7 cellular contexts compared by ENCODE assay signal in genomic region chr1:245377854-245378253, GRCh38.
"Had no signal": no experiment of that assay in that cellular context is flagged by ENCODE, and none has a peak within 500 bp of the region (broad histone marks: within the 10 kb centered on the region; RNA-seq: fewer than 3 reads in every experiment).

No MANE protein-coding gene starts in this region.

- H3K36me3 ChIP-seq: left ventricle myocardium inferior had no signal

- DNase-seq: activated CD4-positive, alpha-beta T cell treated with anti-CD3 and anti-CD28 coated beads, Interleukin-2, amount 50 U/mL, for 4 hours; activated gamma-delta T cell; activated T-cell treated with anti-CD3 and anti-CD28 coated beads, Interleukin-2, amount 50 U/mL, for 4 hours; left ventricle myocardium inferior; naive B cell had no signal

- H3K27ac Mint-ChIP-seq: type B pancreatic cell had no signal

- H3K4me1 ChIP-seq: left ventricle myocardium inferior had no signal

- H3K9me3 ChIP-seq: left ventricle myocardium inferior had no signal

- H3K4me3 ChIP-seq: hepatocyte, left ventricle myocardium inferior had no signal

- H3K9me3 Mint-ChIP-seq: activated T-cell treated with anti-CD3 and anti-CD28 coated beads, Interleukin-2, amount 50 U/mL, for 4 hours; naive B cell; type B pancreatic cell had no signal

- H3K36me3 Mint-ChIP-seq: naive B cell had no signal

- H2AFZ ChIP-seq: hepatocyte had no signal

- H3K27me3 ChIP-seq: hepatocyte had no signal

- H3K4me1 Mint-ChIP-seq: naive B cell had no signal

- H3K27ac ChIP-seq: hepatocyte, left ventricle myocardium inferior had no signal

- H3K4me2 ChIP-seq: hepatocyte had no signal

- H3K4me3 Mint-ChIP-seq: activated T-cell treated with anti-CD3 and anti-CD28 coated beads, Interleukin-2, amount 50 U/mL, for 4 hours; naive B cell; type B pancreatic cell had no signal
